In the genomic region with DNA sequence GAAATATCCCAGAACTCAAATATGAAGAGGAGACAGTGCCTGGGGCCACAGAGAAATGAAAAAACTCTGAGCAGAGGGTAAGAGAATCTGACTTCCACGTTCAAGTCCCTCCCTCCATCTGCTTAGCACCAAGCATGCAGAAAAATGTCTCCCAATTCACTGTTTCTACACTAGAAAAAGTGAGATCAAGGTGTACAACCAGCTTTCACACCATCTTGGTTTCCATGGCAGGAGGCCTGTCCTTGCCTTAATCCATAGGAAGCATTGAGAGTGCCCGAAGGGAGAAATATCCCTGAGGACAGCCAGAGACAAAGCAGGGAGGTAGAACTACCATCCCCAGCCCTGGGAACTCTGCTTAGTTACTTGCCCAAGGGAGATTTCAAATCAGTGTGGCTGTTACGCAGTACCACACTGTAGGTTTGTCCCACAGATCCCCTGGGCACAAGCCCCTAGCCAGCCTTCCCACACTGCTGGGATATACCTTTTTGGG, we compare ENCODE assay signal across 14 cellular contexts.
DNase-seq lines count a peak whose midpoint lies in the region; ATAC-seq and TF ChIP-seq lines count a peak whose summit lies in the region.
"Had no signal": no experiment of that assay in that cellular context is flagged by ENCODE, and none has a peak within 500 bp of the region (broad histone marks: within the 10 kb centered on the region; RNA-seq: fewer than 3 reads in every experiment).

No MANE protein-coding gene starts in this region.

- 57 to 70% methylated on average over 1 to 3 of the region's 3 CpGs for WGBS in transverse colon (ENCODE audit: low coverage in 1 of 2), 2 donors

- no peaks in the 10 kb centered on the region for H3K9me3 Mint-ChIP-seq in activated naive CD4-positive, alpha-beta T cell treated with anti-CD3 and anti-CD28 coated beads for 36 hours
- H3K9me3 Mint-ChIP-seq in nephron progenitor cell, result no peaks in the 10 kb centered on the region

- intact Hi-C loops in activated naive CD4-positive, alpha-beta T cell treated with anti-CD3 and anti-CD28 coated beads for 36 hours (cut with micrococcal nuclease), result no loop called here
- intact Hi-C loops in transverse colon (cut with DNase I; ENCODE audit: low total_unique reads), result no loop called here

- H3K9me3 ChIP-seq in Peyer's patch (no peaks in the 10 kb centered on the region), transverse colon (no peaks in the 10 kb centered on the region)
- H3K9me3 ChIP-seq: colonic mucosa had no signal

- H3K4me3 ChIP-seq in Peyer's patch (peak overlapping the region in 2 of 4 donors; percentile 8 to 19), transverse colon (peak overlapping the region in 1 of 4 donors; percentile 28)
- H3K4me3 ChIP-seq: colonic mucosa, smooth muscle cell had no signal

- peak overlapping the region; percentile 47 to 63 (median 49) for H3K27ac ChIP-seq in Peyer's patch
- H3K27ac ChIP-seq in transverse colon, result peak overlapping the region in 3 of 4 donors; percentile 11 to 44 (median 18)
- H3K27ac ChIP-seq: colonic mucosa, VCaP had no signal

- H3K27me3 Mint-ChIP-seq in activated naive CD4-positive, alpha-beta T cell treated with anti-CD3 and anti-CD28 coated beads for 36 hours (ENCODE audit: low read depth), result no peaks in the 10 kb centered on the region
- peaks cover 15% of the 10 kb centered on the region for H3K27me3 Mint-ChIP-seq in nephron progenitor cell (ENCODE audit: low read depth, poor library complexity)

- H3K4me3 Mint-ChIP-seq in activated naive CD4-positive, alpha-beta T cell treated with anti-CD3 and anti-CD28 coated beads for 36 hours, result peak overlapping the region; percentile 66
- no peak overlapping the region for H3K4me3 Mint-ChIP-seq in nephron progenitor cell

- H3K4me1 Mint-ChIP-seq in activated naive CD4-positive, alpha-beta T cell treated with anti-CD3 and anti-CD28 coated beads for 36 hours (ENCODE audit: low read depth), result peaks cover 57% of the 10 kb centered on the region
- peaks cover 26% of the 10 kb centered on the region for H3K4me1 Mint-ChIP-seq in nephron progenitor cell

- TF ChIP-seq POLR2A in Peyer's patch (IDR thresholded peaks at IDR 0.05), result no peak
- TF ChIP-seq POLR2A in transverse colon (IDR thresholded peaks at IDR 0.05), result no peak

- CTCF ChIA-PET in activated naive CD4-positive, alpha-beta T cell treated with anti-CD3 and anti-CD28 coated beads for 36 hours (lab: Charles Lee), result interaction anchor here (0.6 to 3.9 kb wide), 3 partner anchors 11 to 63 kb away, joined by 3 to 21 read pairs (median 4); no protein-coding TSS in a partner anchor

- H3K36me3 ChIP-seq in Peyer's patch, result no peaks in the 10 kb centered on the region
- H3K36me3 ChIP-seq in transverse colon, result no peaks in the 10 kb centered on the region
- H3K36me3 ChIP-seq: colonic mucosa had no signal

- no peak for TF ChIP-seq CTCF in Peyer's patch (IDR thresholded peaks at IDR 0.05)
- TF ChIP-seq CTCF in transverse colon (IDR thresholded peaks at IDR 0.05), result no peak
- no peak for TF ChIP-seq CTCF in nephron progenitor cell (IDR thresholded peaks at IDR 0.05)

- H3K4me1 ChIP-seq in Peyer's patch, result peaks cover 0 to 6% (median 3%) of the 10 kb centered on the region in 4 donors
- H3K4me1 ChIP-seq in transverse colon, result peaks cover 0 to 9% (median 1%) of the 10 kb centered on the region in 4 donors
- H3K4me1 ChIP-seq: colonic mucosa had no signal

- peak overlapping the region; percentile 84 for H3K27ac Mint-ChIP-seq in activated naive CD4-positive, alpha-beta T cell treated with anti-CD3 and anti-CD28 coated beads for 36 hours
- no peak overlapping the region for H3K27ac Mint-ChIP-seq in nephron progenitor cell

- H3K27me3 ChIP-seq in Peyer's patch (no peaks in the 10 kb centered on the region), transverse colon (no peaks in the 10 kb centered on the region)
- H3K27me3 ChIP-seq: colonic mucosa had no signal

- no peak for ATAC-seq in HG02870 (IDR thresholded peaks at IDR 0.05; ENCODE audit: unreplicated experiment)

- no peak for TF ChIP-seq EP300 in transverse colon (IDR thresholded peaks at IDR 0.05; ENCODE audit: low read depth)

- in situ Hi-C loops in transverse colon (cut with MboI; ENCODE audit: low pct_ligation_motif_present in 1 of 4, low pct_unique_long_range_greater_than_20kb in 1 of 4, low sequenced_read_pairs in 3 of 4), result no loop called here

- H3K36me3 Mint-ChIP-seq in activated naive CD4-positive, alpha-beta T cell treated with anti-CD3 and anti-CD28 coated beads for 36 hours (ENCODE audit: low read depth), result peaks cover 23% of the 10 kb centered on the region
- H3K36me3 Mint-ChIP-seq in nephron progenitor cell (ENCODE audit: low read depth), result no peaks in the 10 kb centered on the region

- DNase-seq in activated naive CD4-positive, alpha-beta T cell treated with anti-CD3 and anti-CD28 coated beads for 36 hours, result no peak
- DNase-seq in activated naive CD4-positive, alpha-beta T cell treated with anti-CD3 and anti-CD28 coated beads, Interleukin-2, amount 50 U/mL, for 16 hours, result no peak
- DNase-seq in Peyer's patch (no peak), fibroblast of peridontal ligament (ENCODE audit: extremely low read depth) (peak; percentile 59), transverse colon (no peak), nephron progenitor cell (no peak), foreskin melanocyte (no peak)
- DNase-seq: AML-193, kidney glomerular epithelial cell, Right ventricle myocardium superior had no signal
